In the genomic region with DNA sequence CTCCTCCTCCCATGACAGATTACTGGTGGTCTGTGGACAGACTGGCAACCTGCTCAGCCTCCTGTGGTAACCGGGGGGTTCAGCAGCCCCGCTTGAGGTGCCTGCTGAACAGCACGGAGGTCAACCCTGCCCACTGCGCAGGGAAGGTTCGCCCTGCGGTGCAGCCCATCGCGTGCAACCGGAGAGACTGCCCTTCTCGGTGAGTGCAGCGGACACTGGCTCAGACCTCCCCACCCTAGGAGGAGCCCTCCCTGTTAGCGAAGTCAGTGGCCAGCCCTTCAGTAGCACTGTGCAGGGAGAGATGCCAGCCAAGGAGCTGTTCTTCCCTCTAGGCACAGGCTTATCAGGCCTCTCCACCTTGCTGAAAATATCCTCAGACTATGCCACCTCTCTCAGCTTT, we compare ENCODE assay signal across 24 cellular contexts.
"Had no signal": no experiment of that assay in that cellular context is flagged by ENCODE, and none has a peak within 500 bp of the region (broad histone marks: within the 10 kb centered on the region; RNA-seq: fewer than 3 reads in every experiment).

No MANE protein-coding gene starts in this region.

- H3K36me3 ChIP-seq: left ventricle myocardium inferior, lower lobe of right lung, neutrophil, suprapubic skin, thyroid gland, uterus had no signal

- H3K27ac Mint-ChIP-seq: effector memory CD8-positive, alpha-beta T cell; immature natural killer cell; memory B cell; naive B cell; type B pancreatic cell had no signal

- H3K4me1 Mint-ChIP-seq: immature natural killer cell, memory B cell, naive B cell had no signal

- H3K27me3 ChIP-seq: esophagus squamous epithelium, gastroesophageal sphincter, neutrophil, suprapubic skin, thyroid gland, uterus had no signal

- H3K4me1 ChIP-seq: gastroesophageal sphincter, lower lobe of right lung, suprapubic skin, thyroid gland, uterus had no signal

- H3K4me3 Mint-ChIP-seq: effector memory CD8-positive, alpha-beta T cell; immature natural killer cell; memory B cell; nephron had no signal

- DNase-seq: effector memory CD8-positive, alpha-beta T cell; esophagus squamous epithelium; foreskin fibroblast; glutamatergic neuron; immature natural killer cell; kidney; left cardiac atrium; left ventricle myocardium inferior; lower lobe of right lung; naive B cell; stimulated activated CD4-positive, alpha-beta T cell treated with anti-CD3 and anti-CD28 coated beads, Interleukin-2, amount 100 ng/mL, for 24 hours; stimulated activated CD4-positive, alpha-beta T cell treated with anti-CD3 and anti-CD28 coated beads, Interleukin-4, amount 100 ng/mL, for 4 hours; stimulated activated naive CD4-positive, alpha-beta T cell treated with Interleukin-2 at 50 U/mL for 16 hours; thyroid gland; uterus had no signal

- H3K27ac ChIP-seq: epithelial cell of prostate, esophagus squamous epithelium, gastroesophageal sphincter, left ventricle myocardium inferior, lower lobe of right lung, neutrophil, skin epidermis, suprapubic skin, thyroid gland, uterus had no signal

- H3K27me3 Mint-ChIP-seq: type B pancreatic cell had no signal

- H3K36me3 Mint-ChIP-seq: immature natural killer cell had no signal

- H3K9me3 ChIP-seq: esophagus squamous epithelium, gastroesophageal sphincter, lower lobe of right lung, neutrophil, suprapubic skin, thyroid gland, uterus had no signal

- H3K4me3 ChIP-seq: esophagus squamous epithelium, gastroesophageal sphincter, left ventricle myocardium inferior, lower lobe of right lung, skin epidermis, suprapubic skin, thyroid gland, uterus had no signal

- ATAC-seq: effector memory CD8-positive, alpha-beta T cell; lower lobe of right lung; sciatic nerve had no signal
